ENCODE assay signal across 8 cellular contexts in the genomic region with DNA sequence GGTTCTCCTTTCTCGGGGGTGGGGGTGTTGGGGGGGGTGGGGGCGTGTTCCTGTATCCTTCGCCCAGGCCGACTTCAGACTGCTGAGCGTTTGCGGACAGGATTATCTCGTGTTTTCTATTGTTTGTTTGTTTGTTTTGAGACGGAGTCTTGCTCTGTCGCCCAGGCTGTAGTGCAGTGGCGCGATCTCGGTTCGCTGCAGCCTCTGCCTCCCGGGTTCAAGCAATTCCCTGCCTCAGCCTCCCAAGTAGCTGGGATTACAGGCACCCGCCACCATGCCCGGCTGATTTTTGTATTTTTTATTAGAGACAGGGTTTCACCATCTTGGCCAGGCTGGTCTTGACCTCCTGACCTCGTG. TPM values are rescaled to one million over a fixed set of nuclear protein-coding genes. Genes with fewer than 3 reads are reported as not detected.
DNase-seq lines count a peak whose midpoint lies in the region; ATAC-seq, FAIRE-seq and TF ChIP-seq lines count a peak whose summit lies in the region.
"Not testable (repeated sequence)": the region's sequence is repeated elsewhere in the genome, so short reads cannot be mapped to it uniquely, and the experiment has no call there.

No MANE protein-coding gene starts in this region.

- TF ChIP-seq RAD21 in GM12878 (IDR thresholded peaks at IDR 0.05; ENCODE audit: insufficient read depth, low read depth, low read length) = not testable (repeated sequence)

- H3K79me2 ChIP-seq in GM12878 (ENCODE audit: control insufficient read depth, insufficient read depth, low read length); keratinocyte (ENCODE audit: control insufficient read depth, insufficient read depth, low read length): not testable (repeated sequence)

- not testable (repeated sequence) for H3K27me3 ChIP-seq in BJ (ENCODE audit: control insufficient read depth, insufficient read depth, low read length); GM12878 (replicated peaks in 1 of 2; ENCODE audit: control insufficient read depth in 2 of 2, insufficient read depth in 2 of 2, low read length in 1 of 2); esophagus muscularis mucosa; keratinocyte (ENCODE audit: control insufficient read depth, extremely low read depth, insufficient read depth, low read length); stomach
- H3K27me3 ChIP-seq in HUES48 (ENCODE audit: control insufficient read depth, insufficient read depth, low read length) (peaks cover 13% of the 10 kb centered on the region), neutrophil (peaks cover 21% of the 10 kb centered on the region)

- not testable (repeated sequence) for H2AFZ ChIP-seq in GM12878 (ENCODE audit: control insufficient read depth, low read depth, low read length)
- peak overlapping the region; percentile 93 for H2AFZ ChIP-seq in keratinocyte (ENCODE audit: control insufficient read depth, low read length)

- H3K27ac ChIP-seq in HUES48 (ENCODE audit: low read depth, low read length); GM12878 (ENCODE audit: control insufficient read depth, insufficient read depth); keratinocyte (ENCODE audit: control insufficient read depth, insufficient read depth, low read length); neutrophil: not testable (repeated sequence)
- H3K27ac ChIP-seq in esophagus muscularis mucosa (replicated peaks in 1 of 4) = peak overlapping the region in 1 of 4 donors; percentile 41
- H3K27ac ChIP-seq in stomach = peak overlapping the region in 3 of 5 donors; percentile 31 to 50 (median 34)

- not testable (repeated sequence) for H3K4me1 Mint-ChIP-seq in activated CD4-positive, alpha-beta memory T cell treated with anti-CD3 and anti-CD28 coated beads, Interleukin-2, amount 10 ng/mL, durations not matched to agents 7 days and 5 days

- not testable (repeated sequence) for DNase-seq in BJ (ENCODE audit: low read depth); activated CD4-positive, alpha-beta memory T cell treated with anti-CD3 and anti-CD28 coated beads, Interleukin-2, amount 10 ng/mL, durations not matched to agents 7 days and 5 days; GM12878 (ENCODE audit: low read depth, low spot score); esophagus muscularis mucosa (ENCODE audit: extremely low spot score); keratinocyte (ENCODE audit: low read depth, low spot score); stomach

- H3K36me3 Mint-ChIP-seq in activated CD4-positive, alpha-beta memory T cell treated with anti-CD3 and anti-CD28 coated beads, Interleukin-2, amount 10 ng/mL, durations not matched to agents 7 days and 5 days (ENCODE audit: low read depth) = not testable (repeated sequence)

- H3K4me1 ChIP-seq in HUES48 (ENCODE audit: control insufficient read depth, insufficient read depth, low read length); GM12878 (ENCODE audit: control insufficient read depth, insufficient read depth, low read length): not testable (repeated sequence)
- H3K4me1 ChIP-seq in esophagus muscularis mucosa (peaks cover 7 to 16% (median 14%) of the 10 kb centered on the region in 4 donors), keratinocyte (ENCODE audit: control insufficient read depth, extremely low read depth, insufficient read depth, low read length) (peaks cover 16% of the 10 kb centered on the region), neutrophil (ENCODE audit: control insufficient read depth in 1 of 2, insufficient read depth in 1 of 2, low read depth in 1 of 2, low read length in 1 of 2) (peaks cover 8 to 14% of the 10 kb centered on the region in 2 experiments), stomach (peaks cover 0 to 19% (median 18%) of the 10 kb centered on the region in 4 donors)

- H3K27ac Mint-ChIP-seq in activated CD4-positive, alpha-beta memory T cell treated with anti-CD3 and anti-CD28 coated beads, Interleukin-2, amount 10 ng/mL, durations not matched to agents 7 days and 5 days = not testable (repeated sequence)

- RAD21 ChIA-PET in GM12878 (lab: Charles Lee; ENCODE audit: unreplicated experiment) = not testable (repeated sequence)

- TF ChIP-seq POLR2A in GM12878 (IDR thresholded peaks at IDR 0.05; ENCODE audit: low read depth, low read length); esophagus muscularis mucosa (IDR thresholded peaks at IDR 0.05; ENCODE audit: low read depth); stomach (IDR thresholded peaks at IDR 0.05): not testable (repeated sequence)

- CTCF ChIA-PET in BJ (lab: Yijun Ruan, JAX) = interaction anchor here (0.8 kb wide), 1 partner anchor 26 kb away, joined by 3 read pairs; no protein-coding TSS in a partner anchor
- CTCF ChIA-PET in activated CD4-positive, alpha-beta memory T cell treated with anti-CD3 and anti-CD28 coated beads, Interleukin-2, amount 10 ng/mL, durations not matched to agents 7 days and 5 days (lab: Charles Lee); GM12878 (lab: Yijun Ruan, JAX): not testable (repeated sequence)

- dilution Hi-C loops in keratinocyte (cut with MboI; ENCODE audit: extremely low pct_ligation_motif_present, low sequenced_read_pairs) = not testable (repeated sequence)

- not testable (repeated sequence) for H3K4me2 ChIP-seq in GM12878 (ENCODE audit: control insufficient read depth, insufficient read depth)
- H3K4me2 ChIP-seq in keratinocyte (ENCODE audit: control insufficient read depth, extremely low read depth, insufficient read depth, low read depth, low read length) = peak overlapping the region; percentile 32

- not testable (repeated sequence) for H3K9me1 ChIP-seq in keratinocyte (ENCODE audit: control insufficient read depth, extremely low read depth, insufficient read depth, low read length)

- ATAC-seq in GM12878 = not testable (repeated sequence)

- FAIRE-seq in GM12878 (lab: Jason Lieb, UNC); keratinocyte (lab: Jason Lieb, UNC): not testable (repeated sequence)

- H3K9me3 ChIP-seq in HUES48 (ENCODE audit: control insufficient read depth, insufficient read depth, low read length); GM12878 (replicated peaks; ENCODE audit: control insufficient read depth, insufficient read depth, low read length); esophagus muscularis mucosa; keratinocyte (ENCODE audit: control insufficient read depth, low read depth, low read length); neutrophil; stomach: not testable (repeated sequence)

- in situ Hi-C loops in GM12878 (cut with MboI) = not testable (repeated sequence)

- H3K9me3 Mint-ChIP-seq in activated CD4-positive, alpha-beta memory T cell treated with anti-CD3 and anti-CD28 coated beads, Interleukin-2, amount 10 ng/mL, durations not matched to agents 7 days and 5 days = not testable (repeated sequence)

- not testable (repeated sequence) for BruUV-seq in GM12878 (replicated peaks; lab: Mats Ljungman, UMichigan)

- not testable (repeated sequence) for H4K20me1 ChIP-seq in GM12878 (ENCODE audit: control insufficient read depth, insufficient read depth); keratinocyte (ENCODE audit: control insufficient read depth, extremely low read depth, insufficient read depth, low read length)

- TF ChIP-seq EP300 in GM12878 (IDR thresholded peaks at IDR 0.05; ENCODE audit: borderline replicate concordance in 1 of 2, control insufficient read depth in 1 of 2, low read depth in 2 of 2, low read length in 2 of 2); esophagus muscularis mucosa (IDR thresholded peaks at IDR 0.05); stomach (IDR thresholded peaks at IDR 0.05): not testable (repeated sequence)

- SMC1A ChIA-PET in GM12878 (lab: Charles Lee; ENCODE audit: uncharacterized antibody, unreplicated experiment) = not testable (repeated sequence)

- peaks cover 17% of the 10 kb centered on the region for H3K27me3 Mint-ChIP-seq in activated CD4-positive, alpha-beta memory T cell treated with anti-CD3 and anti-CD28 coated beads, Interleukin-2, amount 10 ng/mL, durations not matched to agents 7 days and 5 days

- TF ChIP-seq CTCF in BJ (IDR thresholded peaks at IDR 0.05; ENCODE audit: insufficient read depth, low read depth, low read length); GM12878 (IDR thresholded peaks at IDR 0.05 in 2 of 3, conservative IDR thresholded peaks at IDR 0.05 in 1 of 3; ENCODE audit: control insufficient read depth in 2 of 3, extremely low read depth in 1 of 3, insufficient read depth in 1 of 3, low read depth in 3 of 3, low read length in 3 of 3); esophagus muscularis mucosa (IDR thresholded peaks at IDR 0.05); keratinocyte (optimal IDR thresholded peaks at IDR 0.05 in 1 of 3, IDR thresholded peaks at IDR 0.05 in 1 of 3, conservative IDR thresholded peaks at IDR 0.05 in 1 of 3; ENCODE audit: extremely low read depth in 1 of 3, insufficient read depth in 2 of 3, low read length in 3 of 3); neutrophil (IDR thresholded peaks at IDR 0.05); stomach (IDR thresholded peaks at IDR 0.05): not testable (repeated sequence)

- H3K9ac ChIP-seq in HUES48 (ENCODE audit: low read depth, low read length); GM12878 (ENCODE audit: control insufficient read depth, insufficient read depth, low read length); keratinocyte (ENCODE audit: control insufficient read depth, extremely low read depth, insufficient read depth, low read length): not testable (repeated sequence)

- peak overlapping the region; percentile 60 for H3K4me3 Mint-ChIP-seq in activated CD4-positive, alpha-beta memory T cell treated with anti-CD3 and anti-CD28 coated beads, Interleukin-2, amount 10 ng/mL, durations not matched to agents 7 days and 5 days

- 45% methylated on average over 13 of the region's 17 CpGs for WGBS in GM12878 (ENCODE audit: insufficient coverage, insufficient replicate concordance, low lambda C conversion rate, missing lambda C conversion rate)
- 28% methylated on average over 12 of the region's 17 CpGs for WGBS in esophagus muscularis mucosa
- WGBS in stomach, 5 donors = 17 to 32% (median 18%) methylated on average over 17 of the region's 17 CpGs

- POLR2A ChIA-PET in BJ (lab: Charles Lee); activated CD4-positive, alpha-beta memory T cell treated with anti-CD3 and anti-CD28 coated beads, Interleukin-2, amount 10 ng/mL, durations not matched to agents 7 days and 5 days (lab: Charles Lee); GM12878 (lab: Charles Lee): not testable (repeated sequence)

- H3K4me3 ChIP-seq in BJ (ENCODE audit: low read depth, low read length) (peak overlapping the region; percentile 30), HUES48 (ENCODE audit: low read depth, low read length) (peak overlapping the region; percentile 67; the same call in 1 of the 2 replicates), esophagus muscularis mucosa (peak overlapping the region; percentile 49 to 62 (median 58)), neutrophil (ENCODE audit: low read depth in 1 of 2, low read length in 1 of 2) (peak overlapping the region; percentile 59 to 67), stomach (peak overlapping the region; percentile 47 to 55 (median 51))
- H3K4me3 ChIP-seq in GM12878; keratinocyte (ENCODE audit: control insufficient read depth in 2 of 3, extremely low read depth in 1 of 3, insufficient read depth in 2 of 3, low read depth in 1 of 3, low read length in 3 of 3): not testable (repeated sequence)

- intact Hi-C loops in GM12878 (cut with micrococcal nuclease; ENCODE audit: unreplicated experiment); esophagus muscularis mucosa (cut with DNase I); stomach (cut with DNase I; ENCODE audit: low total_unique reads): not testable (repeated sequence)

- not testable (repeated sequence) for H3K36me3 ChIP-seq in BJ (ENCODE audit: control insufficient read depth, insufficient read depth, low read length); HUES48 (ENCODE audit: control insufficient read depth, insufficient read depth, low read length); GM12878 (ENCODE audit: control insufficient read depth in 2 of 2, insufficient read depth in 2 of 2, low read length in 1 of 2); esophagus muscularis mucosa; keratinocyte (ENCODE audit: control insufficient read depth in 2 of 2, extremely low read depth in 1 of 2, insufficient read depth in 2 of 2, low read length in 2 of 2); neutrophil; stomach

RNA-seq across cellular contexts. Expression of gene ASL, which starts 31.1 kb away (rescaled TPM):
- polyA plus RNA-seq in BJ (2011; rRNA removed) (37.1 and 57.2 TPM in 2 replicates), GM12878 (2011; rRNA removed) (14.8 and 36.7 TPM in 2 replicates), GM12878 (2014; fragmentation: Illumina TruSeq; extraction: Trizol) (6.4 and 12.6 TPM in 2 replicates), GM12878 (2014; fragmentation: Nextera tagmentation; extraction: Ambion mirVana) (1 to 10 TPM in 1 of 2 experiments, under 1 TPM in 1; 0.66 to 7.1 TPM), GM12878 (2014; rRNA removed) (36.0 and 43.5 TPM in 2 replicates), GM12878 (2016; fragmentation: Nextera tagmentation; extraction: Ambion mirVana) (10 to 100 TPM; 27.8 to 30.5 TPM), keratinocyte (24.4 to 34.8 TPM (median 27.8 TPM) in 3 replicates), stomach (10 to 100 TPM; 49.7 to 88.4 (median 80.3) TPM)
- polyA minus RNA-seq in BJ (2011; rRNA and poly(A)+ RNA removed) = 22.9 and 28.6 TPM in 2 replicates
- 10 to 100 TPM; 29.8 to 30.6 TPM for total RNA-seq in activated CD4-positive, alpha-beta memory T cell treated with anti-CD3 and anti-CD28 coated beads, Interleukin-2, amount 10 ng/mL, durations not matched to agents 7 days and 5 days
- 39.9 and 93.0 TPM in 2 replicates for total RNA-seq in GM12878 (2013; cell fraction: nucleolus; rRNA removed)
- total RNA-seq in GM12878 (2014; rRNA removed) (32.5 and 34.2 TPM in 2 replicates), GM12878 (2014; rRNA removed; fragmentation: Illumina TruSeq; extraction: Trizol) (15.5 and 16.0 TPM in 2 replicates), GM12878 (2021) (29.7 and 30.1 TPM in 2 replicates), esophagus muscularis mucosa (10 to 100 TPM; 10.4 to 24.2 (median 18.8) TPM), stomach (100 to 1,000 TPM in 2 of 5 donors, 10 to 100 TPM in 3; 42.8 to 369 (median 71.0) TPM)
- 12.0 TPM for polyA plus RNA-seq in GM12878 (2011; ENCODE audit: low read depth)
- 39.9 and 58.6 TPM in 2 replicates for polyA plus RNA-seq in GM12878 (2011; cell fraction: cytosol; rRNA removed)
- 117 and 134 TPM in 2 replicates for polyA plus RNA-seq in GM12878 (2011; cell fraction: nucleus; rRNA removed)
- polyA plus RNA-seq in GM12878 (2012) = 24.9 and 25.3 TPM in 2 replicates
- polyA minus RNA-seq in GM12878 (2011; rRNA and poly(A)+ RNA removed) = 16.2 and 35.3 TPM in 2 replicates
- 13.7 and 13.8 TPM in 2 replicates for polyA minus RNA-seq in GM12878 (2011; cell fraction: cytosol; rRNA and poly(A)+ RNA removed)
- polyA minus RNA-seq in GM12878 (2011; cell fraction: nucleus; rRNA and poly(A)+ RNA removed) = 19.8 and 34.1 TPM in 2 replicates
- polyA plus RNA-seq in keratinocyte (2011; ENCODE audit: low read depth) = 20.4 TPM
- 14.3 and 23.5 TPM in 2 replicates for polyA plus RNA-seq in keratinocyte (2011; cell fraction: cytosol; rRNA removed)
- 30.1 and 33.0 TPM in 2 replicates for polyA plus RNA-seq in keratinocyte (2011; cell fraction: nucleus; rRNA removed)
- 20.7 and 32.5 TPM in 2 replicates for polyA plus RNA-seq in keratinocyte (2012; ENCODE audit: low replicate concordance)
- polyA minus RNA-seq in keratinocyte = 18.3 to 31.6 TPM (median 25.1 TPM) in 3 replicates
- polyA minus RNA-seq in keratinocyte (2011; cell fraction: cytosol; rRNA and poly(A)+ RNA removed) = 23.6 TPM
- polyA minus RNA-seq in keratinocyte (2011; cell fraction: nucleus; rRNA and poly(A)+ RNA removed) = 15.6 and 16.4 TPM in 2 replicates
